In the genomic region with DNA sequence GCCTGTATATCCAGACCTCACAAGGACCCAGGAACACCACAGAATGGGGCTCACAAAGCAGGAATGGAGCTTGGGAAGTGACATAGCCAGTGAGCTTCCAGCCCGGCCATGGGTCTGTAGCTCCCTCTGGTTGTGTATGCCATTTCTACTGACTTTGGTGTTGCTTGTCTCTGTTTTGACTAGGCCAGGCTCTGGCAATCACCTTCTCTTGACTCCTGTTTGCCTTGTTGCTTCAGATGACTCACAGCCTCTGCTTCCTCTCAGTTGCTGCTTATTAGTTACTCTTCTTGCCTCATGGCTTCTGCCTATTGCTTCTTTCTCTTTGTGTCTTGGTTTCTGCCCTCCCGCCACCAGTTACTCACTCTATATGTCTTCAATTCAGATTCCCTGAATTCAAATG, we compare ENCODE assay signal across 1 cellular context.
TF ChIP-seq lines count a peak whose summit lies in the region.

No MANE protein-coding gene starts in this region.

TF ChIP-seq in GM23338, 12 proteins besides CTCF, POLR2A, EP300 and RAD21 (continued from another document):
- TF ChIP-seq, protein P1, sequence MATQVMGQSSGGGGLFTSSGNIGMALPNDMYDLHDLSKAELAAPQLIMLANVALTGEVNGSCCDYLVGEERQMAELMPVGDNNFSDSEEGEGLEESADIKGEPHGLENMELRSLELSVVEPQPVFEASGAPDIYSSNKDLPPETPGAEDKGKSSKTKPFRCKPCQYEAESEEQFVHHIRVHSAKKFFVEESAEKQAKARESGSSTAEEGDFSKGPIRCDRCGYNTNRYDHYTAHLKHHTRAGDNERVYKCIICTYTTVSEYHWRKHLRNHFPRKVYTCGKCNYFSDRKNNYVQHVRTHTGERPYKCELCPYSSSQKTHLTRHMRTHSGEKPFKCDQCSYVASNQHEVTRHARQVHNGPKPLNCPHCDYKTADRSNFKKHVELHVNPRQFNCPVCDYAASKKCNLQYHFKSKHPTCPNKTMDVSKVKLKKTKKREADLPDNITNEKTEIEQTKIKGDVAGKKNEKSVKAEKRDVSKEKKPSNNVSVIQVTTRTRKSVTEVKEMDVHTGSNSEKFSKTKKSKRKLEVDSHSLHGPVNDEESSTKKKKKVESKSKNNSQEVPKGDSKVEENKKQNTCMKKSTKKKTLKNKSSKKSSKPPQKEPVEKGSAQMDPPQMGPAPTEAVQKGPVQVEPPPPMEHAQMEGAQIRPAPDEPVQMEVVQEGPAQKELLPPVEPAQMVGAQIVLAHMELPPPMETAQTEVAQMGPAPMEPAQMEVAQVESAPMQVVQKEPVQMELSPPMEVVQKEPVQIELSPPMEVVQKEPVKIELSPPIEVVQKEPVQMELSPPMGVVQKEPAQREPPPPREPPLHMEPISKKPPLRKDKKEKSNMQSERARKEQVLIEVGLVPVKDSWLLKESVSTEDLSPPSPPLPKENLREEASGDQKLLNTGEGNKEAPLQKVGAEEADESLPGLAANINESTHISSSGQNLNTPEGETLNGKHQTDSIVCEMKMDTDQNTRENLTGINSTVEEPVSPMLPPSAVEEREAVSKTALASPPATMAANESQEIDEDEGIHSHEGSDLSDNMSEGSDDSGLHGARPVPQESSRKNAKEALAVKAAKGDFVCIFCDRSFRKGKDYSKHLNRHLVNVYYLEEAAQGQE (IDR thresholded peaks at IDR 0.05; ENCODE audit: unreplicated experiment), result no peak
- TF ChIP-seq NANOG (IDR thresholded peaks at IDR 0.05; ENCODE audit: borderline replicate concordance), result no peak
- TF ChIP-seq, protein P2, sequence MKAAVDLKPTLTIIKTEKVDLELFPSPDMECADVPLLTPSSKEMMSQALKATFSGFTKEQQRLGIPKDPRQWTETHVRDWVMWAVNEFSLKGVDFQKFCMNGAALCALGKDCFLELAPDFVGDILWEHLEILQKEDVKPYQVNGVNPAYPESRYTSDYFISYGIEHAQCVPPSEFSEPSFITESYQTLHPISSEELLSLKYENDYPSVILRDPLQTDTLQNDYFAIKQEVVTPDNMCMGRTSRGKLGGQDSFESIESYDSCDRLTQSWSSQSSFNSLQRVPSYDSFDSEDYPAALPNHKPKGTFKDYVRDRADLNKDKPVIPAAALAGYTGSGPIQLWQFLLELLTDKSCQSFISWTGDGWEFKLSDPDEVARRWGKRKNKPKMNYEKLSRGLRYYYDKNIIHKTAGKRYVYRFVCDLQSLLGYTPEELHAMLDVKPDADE (IDR thresholded peaks at IDR 0.05), result no peak
- no peak for TF ChIP-seq EZH2phosphoT487 (IDR thresholded peaks at IDR 0.05; ENCODE audit: unreplicated experiment)
- TF ChIP-seq, protein P3, sequence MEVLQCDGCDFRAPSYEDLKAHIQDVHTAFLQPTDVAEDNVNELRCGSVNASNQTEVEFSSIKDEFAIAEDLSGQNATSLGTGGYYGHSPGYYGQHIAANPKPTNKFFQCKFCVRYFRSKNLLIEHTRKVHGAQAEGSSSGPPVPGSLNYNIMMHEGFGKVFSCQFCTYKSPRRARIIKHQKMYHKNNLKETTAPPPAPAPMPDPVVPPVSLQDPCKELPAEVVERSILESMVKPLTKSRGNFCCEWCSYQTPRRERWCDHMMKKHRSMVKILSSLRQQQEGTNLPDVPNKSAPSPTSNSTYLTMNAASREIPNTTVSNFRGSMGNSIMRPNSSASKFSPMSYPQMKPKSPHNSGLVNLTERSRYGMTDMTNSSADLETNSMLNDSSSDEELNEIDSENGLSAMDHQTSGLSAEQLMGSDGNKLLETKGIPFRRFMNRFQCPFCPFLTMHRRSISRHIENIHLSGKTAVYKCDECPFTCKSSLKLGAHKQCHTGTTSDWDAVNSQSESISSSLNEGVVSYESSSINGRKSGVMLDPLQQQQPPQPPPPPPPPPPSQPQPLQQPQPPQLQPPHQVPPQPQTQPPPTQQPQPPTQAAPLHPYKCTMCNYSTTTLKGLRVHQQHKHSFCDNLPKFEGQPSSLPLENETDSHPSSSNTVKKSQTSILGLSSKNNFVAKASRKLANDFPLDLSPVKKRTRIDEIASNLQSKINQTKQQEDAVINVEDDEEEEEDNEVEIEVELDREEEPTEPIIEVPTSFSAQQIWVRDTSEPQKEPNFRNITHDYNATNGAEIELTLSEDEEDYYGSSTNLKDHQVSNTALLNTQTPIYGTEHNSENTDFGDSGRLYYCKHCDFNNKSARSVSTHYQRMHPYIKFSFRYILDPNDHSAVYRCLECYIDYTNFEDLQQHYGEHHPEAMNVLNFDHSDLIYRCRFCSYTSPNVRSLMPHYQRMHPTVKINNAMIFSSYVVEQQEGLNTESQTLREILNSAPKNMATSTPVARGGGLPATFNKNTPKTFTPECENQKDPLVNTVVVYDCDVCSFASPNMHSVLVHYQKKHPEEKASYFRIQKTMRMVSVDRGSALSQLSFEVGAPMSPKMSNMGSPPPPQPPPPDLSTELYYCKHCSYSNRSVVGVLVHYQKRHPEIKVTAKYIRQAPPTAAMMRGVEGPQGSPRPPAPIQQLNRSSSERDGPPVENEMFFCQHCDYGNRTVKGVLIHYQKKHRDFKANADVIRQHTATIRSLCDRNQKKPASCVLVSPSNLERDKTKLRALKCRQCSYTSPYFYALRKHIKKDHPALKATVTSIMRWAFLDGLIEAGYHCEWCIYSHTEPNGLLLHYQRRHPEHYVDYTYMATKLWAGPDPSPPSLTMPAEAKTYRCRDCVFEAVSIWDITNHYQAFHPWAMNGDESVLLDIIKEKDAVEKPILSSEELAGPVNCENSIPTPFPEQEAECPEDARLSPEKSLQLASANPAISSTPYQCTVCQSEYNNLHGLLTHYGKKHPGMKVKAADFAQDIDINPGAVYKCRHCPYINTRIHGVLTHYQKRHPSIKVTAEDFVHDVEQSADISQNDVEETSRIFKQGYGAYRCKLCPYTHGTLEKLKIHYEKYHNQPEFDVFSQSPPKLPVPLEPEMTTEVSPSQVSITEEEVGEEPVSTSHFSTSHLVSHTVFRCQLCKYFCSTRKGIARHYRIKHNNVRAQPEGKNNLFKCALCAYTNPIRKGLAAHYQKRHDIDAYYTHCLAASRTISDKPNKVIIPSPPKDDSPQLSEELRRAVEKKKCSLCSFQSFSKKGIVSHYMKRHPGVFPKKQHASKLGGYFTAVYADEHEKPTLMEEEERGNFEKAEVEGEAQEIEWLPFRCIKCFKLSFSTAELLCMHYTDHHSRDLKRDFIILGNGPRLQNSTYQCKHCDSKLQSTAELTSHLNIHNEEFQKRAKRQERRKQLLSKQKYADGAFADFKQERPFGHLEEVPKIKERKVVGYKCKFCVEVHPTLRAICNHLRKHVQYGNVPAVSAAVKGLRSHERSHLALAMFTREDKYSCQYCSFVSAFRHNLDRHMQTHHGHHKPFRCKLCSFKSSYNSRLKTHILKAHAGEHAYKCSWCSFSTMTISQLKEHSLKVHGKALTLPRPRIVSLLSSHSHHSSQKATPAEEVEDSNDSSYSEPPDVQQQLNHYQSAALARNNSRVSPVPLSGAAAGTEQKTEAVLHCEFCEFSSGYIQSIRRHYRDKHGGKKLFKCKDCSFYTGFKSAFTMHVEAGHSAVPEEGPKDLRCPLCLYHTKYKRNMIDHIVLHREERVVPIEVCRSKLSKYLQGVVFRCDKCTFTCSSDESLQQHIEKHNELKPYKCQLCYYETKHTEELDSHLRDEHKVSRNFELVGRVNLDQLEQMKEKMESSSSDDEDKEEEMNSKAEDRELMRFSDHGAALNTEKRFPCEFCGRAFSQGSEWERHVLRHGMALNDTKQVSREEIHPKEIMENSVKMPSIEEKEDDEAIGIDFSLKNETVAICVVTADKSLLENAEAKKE (CRISPR knock-in tag; IDR thresholded peaks at IDR 0.05), result no peak
- no peak for TF ChIP-seq EZH2 (IDR thresholded peaks at IDR 0.05; ENCODE audit: low read depth, unreplicated experiment)
